In the genomic region with DNA sequence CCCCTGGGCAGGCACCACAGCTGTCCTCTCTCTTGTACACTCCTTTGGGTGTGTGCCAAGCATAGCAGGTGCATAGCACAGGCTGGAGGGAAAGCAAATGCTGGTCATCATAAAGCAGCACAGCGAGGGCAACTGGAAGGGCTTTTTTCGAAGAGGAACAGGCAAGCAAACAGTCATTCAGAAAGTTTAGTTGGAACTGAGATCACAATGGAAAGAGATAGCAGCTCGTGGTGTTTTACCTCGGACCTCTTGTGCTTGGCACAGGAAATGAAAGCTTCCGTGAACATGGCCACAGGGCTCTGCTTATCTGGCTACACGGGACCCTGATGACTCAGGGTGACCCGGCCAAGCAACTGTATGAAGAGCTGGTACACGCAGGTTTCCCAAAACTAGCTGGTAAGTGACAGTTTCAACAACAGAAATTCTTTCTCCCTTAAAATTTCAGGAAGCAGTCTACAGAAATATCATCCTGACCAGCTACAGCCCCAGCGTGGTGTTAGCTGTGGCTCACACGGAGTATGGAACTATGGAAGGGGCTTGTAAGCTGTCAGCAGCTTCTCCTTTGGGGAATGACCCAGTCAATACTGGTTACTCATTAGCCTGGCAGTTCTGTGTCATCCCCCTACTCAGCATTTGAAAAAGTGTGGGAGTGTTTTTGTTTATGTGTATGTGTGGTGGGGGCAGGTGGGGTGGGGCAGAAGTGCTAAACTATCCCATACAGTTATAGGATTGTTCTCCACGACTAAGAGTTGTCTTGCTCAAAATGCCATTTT, we compare ENCODE assay signal across 1 cellular context.
A peak's percentile ranks its signal among the peaks of the same experiment; 100 is the strongest.
TF ChIP-seq lines count a peak whose summit lies in the region.

No MANE protein-coding gene starts in this region.

TF ChIP-seq in K562, 482 proteins besides CTCF, POLR2A, EP300 and RAD21 (continued from another document and continues in another):
- TF ChIP-seq, protein P1, sequence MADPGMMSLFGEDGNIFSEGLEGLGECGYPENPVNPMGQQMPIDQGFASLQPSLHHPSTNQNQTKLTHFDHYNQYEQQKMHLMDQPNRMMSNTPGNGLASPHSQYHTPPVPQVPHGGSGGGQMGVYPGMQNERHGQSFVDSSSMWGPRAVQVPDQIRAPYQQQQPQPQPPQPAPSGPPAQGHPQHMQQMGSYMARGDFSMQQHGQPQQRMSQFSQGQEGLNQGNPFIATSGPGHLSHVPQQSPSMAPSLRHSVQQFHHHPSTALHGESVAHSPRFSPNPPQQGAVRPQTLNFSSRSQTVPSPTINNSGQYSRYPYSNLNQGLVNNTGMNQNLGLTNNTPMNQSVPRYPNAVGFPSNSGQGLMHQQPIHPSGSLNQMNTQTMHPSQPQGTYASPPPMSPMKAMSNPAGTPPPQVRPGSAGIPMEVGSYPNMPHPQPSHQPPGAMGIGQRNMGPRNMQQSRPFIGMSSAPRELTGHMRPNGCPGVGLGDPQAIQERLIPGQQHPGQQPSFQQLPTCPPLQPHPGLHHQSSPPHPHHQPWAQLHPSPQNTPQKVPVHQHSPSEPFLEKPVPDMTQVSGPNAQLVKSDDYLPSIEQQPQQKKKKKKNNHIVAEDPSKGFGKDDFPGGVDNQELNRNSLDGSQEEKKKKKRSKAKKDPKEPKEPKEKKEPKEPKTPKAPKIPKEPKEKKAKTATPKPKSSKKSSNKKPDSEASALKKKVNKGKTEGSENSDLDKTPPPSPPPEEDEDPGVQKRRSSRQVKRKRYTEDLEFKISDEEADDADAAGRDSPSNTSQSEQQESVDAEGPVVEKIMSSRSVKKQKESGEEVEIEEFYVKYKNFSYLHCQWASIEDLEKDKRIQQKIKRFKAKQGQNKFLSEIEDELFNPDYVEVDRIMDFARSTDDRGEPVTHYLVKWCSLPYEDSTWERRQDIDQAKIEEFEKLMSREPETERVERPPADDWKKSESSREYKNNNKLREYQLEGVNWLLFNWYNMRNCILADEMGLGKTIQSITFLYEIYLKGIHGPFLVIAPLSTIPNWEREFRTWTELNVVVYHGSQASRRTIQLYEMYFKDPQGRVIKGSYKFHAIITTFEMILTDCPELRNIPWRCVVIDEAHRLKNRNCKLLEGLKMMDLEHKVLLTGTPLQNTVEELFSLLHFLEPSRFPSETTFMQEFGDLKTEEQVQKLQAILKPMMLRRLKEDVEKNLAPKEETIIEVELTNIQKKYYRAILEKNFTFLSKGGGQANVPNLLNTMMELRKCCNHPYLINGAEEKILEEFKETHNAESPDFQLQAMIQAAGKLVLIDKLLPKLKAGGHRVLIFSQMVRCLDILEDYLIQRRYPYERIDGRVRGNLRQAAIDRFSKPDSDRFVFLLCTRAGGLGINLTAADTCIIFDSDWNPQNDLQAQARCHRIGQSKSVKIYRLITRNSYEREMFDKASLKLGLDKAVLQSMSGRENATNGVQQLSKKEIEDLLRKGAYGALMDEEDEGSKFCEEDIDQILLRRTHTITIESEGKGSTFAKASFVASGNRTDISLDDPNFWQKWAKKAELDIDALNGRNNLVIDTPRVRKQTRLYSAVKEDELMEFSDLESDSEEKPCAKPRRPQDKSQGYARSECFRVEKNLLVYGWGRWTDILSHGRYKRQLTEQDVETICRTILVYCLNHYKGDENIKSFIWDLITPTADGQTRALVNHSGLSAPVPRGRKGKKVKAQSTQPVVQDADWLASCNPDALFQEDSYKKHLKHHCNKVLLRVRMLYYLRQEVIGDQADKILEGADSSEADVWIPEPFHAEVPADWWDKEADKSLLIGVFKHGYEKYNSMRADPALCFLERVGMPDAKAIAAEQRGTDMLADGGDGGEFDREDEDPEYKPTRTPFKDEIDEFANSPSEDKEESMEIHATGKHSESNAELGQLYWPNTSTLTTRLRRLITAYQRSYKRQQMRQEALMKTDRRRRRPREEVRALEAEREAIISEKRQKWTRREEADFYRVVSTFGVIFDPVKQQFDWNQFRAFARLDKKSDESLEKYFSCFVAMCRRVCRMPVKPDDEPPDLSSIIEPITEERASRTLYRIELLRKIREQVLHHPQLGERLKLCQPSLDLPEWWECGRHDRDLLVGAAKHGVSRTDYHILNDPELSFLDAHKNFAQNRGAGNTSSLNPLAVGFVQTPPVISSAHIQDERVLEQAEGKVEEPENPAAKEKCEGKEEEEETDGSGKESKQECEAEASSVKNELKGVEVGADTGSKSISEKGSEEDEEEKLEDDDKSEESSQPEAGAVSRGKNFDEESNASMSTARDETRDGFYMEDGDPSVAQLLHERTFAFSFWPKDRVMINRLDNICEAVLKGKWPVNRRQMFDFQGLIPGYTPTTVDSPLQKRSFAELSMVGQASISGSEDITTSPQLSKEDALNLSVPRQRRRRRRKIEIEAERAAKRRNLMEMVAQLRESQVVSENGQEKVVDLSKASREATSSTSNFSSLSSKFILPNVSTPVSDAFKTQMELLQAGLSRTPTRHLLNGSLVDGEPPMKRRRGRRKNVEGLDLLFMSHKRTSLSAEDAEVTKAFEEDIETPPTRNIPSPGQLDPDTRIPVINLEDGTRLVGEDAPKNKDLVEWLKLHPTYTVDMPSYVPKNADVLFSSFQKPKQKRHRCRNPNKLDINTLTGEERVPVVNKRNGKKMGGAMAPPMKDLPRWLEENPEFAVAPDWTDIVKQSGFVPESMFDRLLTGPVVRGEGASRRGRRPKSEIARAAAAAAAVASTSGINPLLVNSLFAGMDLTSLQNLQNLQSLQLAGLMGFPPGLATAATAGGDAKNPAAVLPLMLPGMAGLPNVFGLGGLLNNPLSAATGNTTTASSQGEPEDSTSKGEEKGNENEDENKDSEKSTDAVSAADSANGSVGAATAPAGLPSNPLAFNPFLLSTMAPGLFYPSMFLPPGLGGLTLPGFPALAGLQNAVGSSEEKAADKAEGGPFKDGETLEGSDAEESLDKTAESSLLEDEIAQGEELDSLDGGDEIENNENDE (IDR thresholded peaks at IDR 0.05; ENCODE audit: low read depth, low read length): no peak
- TF ChIP-seq LCOR (CRISPR knock-in tag; IDR thresholded peaks at IDR 0.05) (0 out of 2 replicates have a peak, but pooled peaks have one; percentile 1), LEF1 (IDR thresholded peaks at IDR 0.05) (peak; percentile 65), JUNB (CRISPR knock-in tag; conservative IDR thresholded peaks at IDR 0.05) (no peak), CREB1 (IDR thresholded peaks at IDR 0.05) (no peak), CREB1 (CRISPR knock-in tag; IDR thresholded peaks at IDR 0.05) (no peak), FOXP1 (CRISPR knock-in tag; IDR thresholded peaks at IDR 0.05) (no peak), NFE2 (IDR thresholded peaks at IDR 0.05; ENCODE audit: low read depth) (peak; percentile 57), U2AF2 (optimal IDR thresholded peaks at IDR 0.05; ENCODE audit: low read depth, low read length) (no peak), NCOA1 (IDR thresholded peaks at IDR 0.05; ENCODE audit: low read depth) (no peak), HNRNPLL (IDR thresholded peaks at IDR 0.05; ENCODE audit: low read depth, low read length, poor library complexity, severe bottlenecking) (no peak), ZNF785 (CRISPR knock-in tag; IDR thresholded peaks at IDR 0.05) (no peak), CCAR2 (IDR thresholded peaks at IDR 0.05; ENCODE audit: low read depth, low read length) (no peak), XRCC5 (IDR thresholded peaks at IDR 0.05; ENCODE audit: low read depth, low read length) (no peak), ZFX (CRISPR knock-in tag; IDR thresholded peaks at IDR 0.05) (no peak), SNIP1 (IDR thresholded peaks at IDR 0.05; ENCODE audit: low read depth) (no peak), SP1 (CRISPR knock-in tag; IDR thresholded peaks at IDR 0.05) (no peak), FOXK1 (CRISPR knock-in tag; IDR thresholded peaks at IDR 0.05; ENCODE audit: borderline replicate concordance) (no peak), U2AF1 (optimal IDR thresholded peaks at IDR 0.05; ENCODE audit: low read depth, low read length) (no peak), POLR2H (tag; IDR thresholded peaks at IDR 0.05; ENCODE audit: low read depth) (no peak), MCM3 (IDR thresholded peaks at IDR 0.05) (no peak), ZNF12 (CRISPR knock-in tag; IDR thresholded peaks at IDR 0.05) (no peak), RNF2 (IDR thresholded peaks at IDR 0.05) (no peak), MTF1 (CRISPR knock-in tag; IDR thresholded peaks at IDR 0.05; ENCODE audit: borderline replicate concordance) (no peak), ELF4 (CRISPR knock-in tag; IDR thresholded peaks at IDR 0.05) (no peak), NFRKB (IDR thresholded peaks at IDR 0.05; ENCODE audit: low read depth) (no peak), ZSCAN29 (IDR thresholded peaks at IDR 0.05) (no peak), ZC3H4 (CRISPR knock-in tag; IDR thresholded peaks at IDR 0.05; ENCODE audit: borderline replicate concordance) (no peak), CEBPG (CRISPR knock-in tag; IDR thresholded peaks at IDR 0.05) (no peak), CEBPG (tag; conservative IDR thresholded peaks at IDR 0.05 in 1 of 2, IDR thresholded peaks at IDR 0.05 in 1 of 2) (no peak), PRMT5 (CRISPR knock-in tag; IDR thresholded peaks at IDR 0.05) (no peak), ZNF449 (CRISPR knock-in tag; IDR thresholded peaks at IDR 0.05) (no peak), SAFB (IDR thresholded peaks at IDR 0.05; ENCODE audit: borderline replicate concordance, low read depth, low read length) (no peak), MCM7 (IDR thresholded peaks at IDR 0.05) (no peak), CTBP1 (IDR thresholded peaks at IDR 0.05; ENCODE audit: borderline replicate concordance) (peak; percentile 59; the same call in 1 of the 2 replicates), GABPB1 (CRISPR knock-in tag; IDR thresholded peaks at IDR 0.05) (peak; percentile 26; the same call in 1 of the 2 replicates), CREM (IDR thresholded peaks at IDR 0.05; ENCODE audit: low read depth) (peak; percentile 58), TCF7L2 (IDR thresholded peaks at IDR 0.05; ENCODE audit: low read depth, low read length) (no peak), ATF3 (IDR thresholded peaks at IDR 0.05) (peak; percentile 90), ATF3 (CRISPR knock-in tag; conservative IDR thresholded peaks at IDR 0.05) (no peak), BACH1 (tag; IDR thresholded peaks at IDR 0.05) (no peak), MTA3 (IDR thresholded peaks at IDR 0.05; ENCODE audit: borderline replicate concordance) (no peak; the same call in 1 of the 2 replicates), ATF1 (CRISPR knock-in tag; IDR thresholded peaks at IDR 0.05) (no peak), ATF1 (tag; IDR thresholded peaks at IDR 0.05) (peak; percentile 34), ID3 (CRISPR knock-in tag; IDR thresholded peaks at IDR 0.05) (no peak), ID3 (tag; IDR thresholded peaks at IDR 0.05) (no peak), ZNF121 (CRISPR knock-in tag; conservative IDR thresholded peaks at IDR 0.05) (no peak), MED1 (CRISPR knock-in tag; IDR thresholded peaks at IDR 0.05; ENCODE audit: borderline replicate concordance) (no peak), ARNT (IDR thresholded peaks at IDR 0.05) (no peak), SREBF1 (IDR thresholded peaks at IDR 0.05; ENCODE audit: borderline replicate concordance, low read depth, low read length) (no peak)
- TF ChIP-seq, protein P2, sequence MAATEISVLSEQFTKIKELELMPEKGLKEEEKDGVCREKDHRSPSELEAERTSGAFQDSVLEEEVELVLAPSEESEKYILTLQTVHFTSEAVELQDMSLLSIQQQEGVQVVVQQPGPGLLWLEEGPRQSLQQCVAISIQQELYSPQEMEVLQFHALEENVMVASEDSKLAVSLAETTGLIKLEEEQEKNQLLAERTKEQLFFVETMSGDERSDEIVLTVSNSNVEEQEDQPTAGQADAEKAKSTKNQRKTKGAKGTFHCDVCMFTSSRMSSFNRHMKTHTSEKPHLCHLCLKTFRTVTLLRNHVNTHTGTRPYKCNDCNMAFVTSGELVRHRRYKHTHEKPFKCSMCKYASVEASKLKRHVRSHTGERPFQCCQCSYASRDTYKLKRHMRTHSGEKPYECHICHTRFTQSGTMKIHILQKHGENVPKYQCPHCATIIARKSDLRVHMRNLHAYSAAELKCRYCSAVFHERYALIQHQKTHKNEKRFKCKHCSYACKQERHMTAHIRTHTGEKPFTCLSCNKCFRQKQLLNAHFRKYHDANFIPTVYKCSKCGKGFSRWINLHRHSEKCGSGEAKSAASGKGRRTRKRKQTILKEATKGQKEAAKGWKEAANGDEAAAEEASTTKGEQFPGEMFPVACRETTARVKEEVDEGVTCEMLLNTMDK (IDR thresholded peaks at IDR 0.05; ENCODE audit: borderline replicate concordance, insufficient read depth, low read depth, low read length, poor library complexity, severe bottlenecking): no peak
- TF ChIP-seq, protein P3, sequence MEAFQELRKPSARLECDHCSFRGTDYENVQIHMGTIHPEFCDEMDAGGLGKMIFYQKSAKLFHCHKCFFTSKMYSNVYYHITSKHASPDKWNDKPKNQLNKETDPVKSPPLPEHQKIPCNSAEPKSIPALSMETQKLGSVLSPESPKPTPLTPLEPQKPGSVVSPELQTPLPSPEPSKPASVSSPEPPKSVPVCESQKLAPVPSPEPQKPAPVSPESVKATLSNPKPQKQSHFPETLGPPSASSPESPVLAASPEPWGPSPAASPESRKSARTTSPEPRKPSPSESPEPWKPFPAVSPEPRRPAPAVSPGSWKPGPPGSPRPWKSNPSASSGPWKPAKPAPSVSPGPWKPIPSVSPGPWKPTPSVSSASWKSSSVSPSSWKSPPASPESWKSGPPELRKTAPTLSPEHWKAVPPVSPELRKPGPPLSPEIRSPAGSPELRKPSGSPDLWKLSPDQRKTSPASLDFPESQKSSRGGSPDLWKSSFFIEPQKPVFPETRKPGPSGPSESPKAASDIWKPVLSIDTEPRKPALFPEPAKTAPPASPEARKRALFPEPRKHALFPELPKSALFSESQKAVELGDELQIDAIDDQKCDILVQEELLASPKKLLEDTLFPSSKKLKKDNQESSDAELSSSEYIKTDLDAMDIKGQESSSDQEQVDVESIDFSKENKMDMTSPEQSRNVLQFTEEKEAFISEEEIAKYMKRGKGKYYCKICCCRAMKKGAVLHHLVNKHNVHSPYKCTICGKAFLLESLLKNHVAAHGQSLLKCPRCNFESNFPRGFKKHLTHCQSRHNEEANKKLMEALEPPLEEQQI (IDR thresholded peaks at IDR 0.05): no peak
